ENCODE assay signal across 12 cellular contexts in the genomic region with DNA sequence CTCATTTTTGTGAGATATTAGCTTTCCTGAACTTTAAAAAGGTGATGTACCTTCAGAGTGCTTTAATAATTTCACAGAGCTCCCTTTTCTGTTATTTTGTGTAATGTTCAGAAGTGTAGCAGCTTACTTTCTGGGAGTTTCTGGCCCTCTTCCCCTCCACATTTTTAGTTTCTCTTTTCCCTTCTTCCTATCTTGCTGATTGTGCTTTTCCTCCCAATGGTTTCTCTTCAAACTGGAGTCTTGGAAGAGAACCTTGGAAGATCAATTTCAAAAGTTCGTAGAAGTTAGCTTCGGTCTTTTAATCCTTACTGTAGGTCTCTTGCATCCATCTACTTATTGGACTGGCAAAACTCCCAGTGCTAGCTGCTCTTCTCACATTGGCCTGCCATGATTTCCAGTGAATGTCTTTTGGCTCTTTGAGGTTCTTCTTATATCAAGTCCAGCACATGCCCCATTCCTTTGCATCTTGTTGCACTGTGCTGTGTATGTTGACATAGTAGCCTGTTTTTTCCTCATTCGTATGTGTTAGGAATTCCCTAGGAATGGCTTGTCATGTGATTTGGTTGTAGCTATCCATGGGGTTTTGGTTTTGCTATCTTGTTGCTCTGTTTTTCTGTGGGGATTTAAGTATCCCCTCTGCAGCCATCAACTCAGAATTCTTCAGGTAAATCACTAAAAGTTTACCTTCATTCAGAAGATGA. TPM values are rescaled to one million over a fixed set of nuclear protein-coding genes. Genes with fewer than 3 reads are reported as not detected.
DNase-seq lines count a peak whose midpoint lies in the region; ATAC-seq, FAIRE-seq and TF ChIP-seq lines count a peak whose summit lies in the region.
"Had no signal": no experiment of that assay in that cellular context is flagged by ENCODE, and none has a peak within 500 bp of the region (broad histone marks: within the 10 kb centered on the region; RNA-seq: fewer than 3 reads in every experiment).

No MANE protein-coding gene starts in this region.

- DNase-seq in HCEC 1CT = peak; percentile 15
- DNase-seq in brain microvascular endothelial cell = peak; percentile 2
- DNase-seq in mesothelial cell of epicardium (ENCODE audit: low spot score in 2 of 2, unreplicated experiment in 2 of 2) = no peak
- DNase-seq in HTR-8/SVneo (ENCODE audit: insufficient read length, low spot score) = no peak
- no peak for DNase-seq in NCI-H1436 treated with DMSO at 0.1 percent for 48 hours (lab: John Stamatoyannopoulos, UW)
- no peak for DNase-seq in BE2C
- DNase-seq: DMS53; MV-4-11; NCI-H82; stimulated activated CD4-positive, alpha-beta T cell treated with anti-CD3 and anti-CD28 coated beads, Interleukin-1b, Interleukin-23, amount 100 ng/mL, for 48 hours had no signal

- TF ChIP-seq CTCF in brain microvascular endothelial cell (IDR thresholded peaks at IDR 0.05; ENCODE audit: low read depth, low read length, missing control alignments) (no peak), mesothelial cell of epicardium (IDR thresholded peaks at IDR 0.05; ENCODE audit: unreplicated experiment) (no peak), BE2C (IDR thresholded peaks at IDR 0.05; ENCODE audit: low read depth, low read length) (no peak)

- H3K4me1 Mint-ChIP-seq in mesothelial cell of epicardium = peaks cover 30% of the 10 kb centered on the region

- in situ Hi-C loops in brain microvascular endothelial cell (cut with HindIII; ENCODE audit: low pct_ligation_motif_present, low sequenced_read_pairs) = no loop called here

- peaks cover 8% of the 10 kb centered on the region for H3K36me3 Mint-ChIP-seq in mesothelial cell of epicardium

- no peaks in the 10 kb centered on the region for H3K27me3 ChIP-seq in BLaER1 treated with 17β-estradiol and CSF1 and Interleukin-3, amounts not matched to agents 10 nM and 100 nM
- H3K27me3 ChIP-seq in brain microvascular endothelial cell (replicated peaks) (no peaks in the 10 kb centered on the region), BE2C (no peaks in the 10 kb centered on the region)

- peaks cover 12 to 70% (median 24%) of the 10 kb centered on the region in 10 experiments for H3K4me1 ChIP-seq in BLaER1 treated with 17β-estradiol and CSF1 and Interleukin-3, amounts not matched to agents 10 nM and 100 nM
- H3K4me1 ChIP-seq in BE2C = no peaks in the 10 kb centered on the region

- no peaks in the 10 kb centered on the region for H3K27me3 Mint-ChIP-seq in mesothelial cell of epicardium (ENCODE audit: low read depth)

- H4K20me1 ChIP-seq in BLaER1 treated with 17β-estradiol and CSF1 and Interleukin-3, amounts not matched to agents 10 nM and 100 nM = peaks cover 98 to 100% (median 100%) of the 10 kb centered on the region in 11 experiments

- H3K36me3 ChIP-seq in BLaER1 treated with 17β-estradiol and CSF1 and Interleukin-3, amounts not matched to agents 10 nM and 100 nM = peaks cover 50 to 100% (median 97%) of the 10 kb centered on the region in 11 experiments
- H3K36me3 ChIP-seq in brain microvascular endothelial cell (replicated peaks) (no peaks in the 10 kb centered on the region), BE2C (no peaks in the 10 kb centered on the region)

- H3K27ac Mint-ChIP-seq in mesothelial cell of epicardium = peak overlapping the region; percentile 68

- peaks cover 0 to 17% (median 8%) of the 10 kb centered on the region in 11 experiments; a peak in 8 of 22 replicates for H3K9me3 ChIP-seq in BLaER1 treated with 17β-estradiol and CSF1 and Interleukin-3, amounts not matched to agents 10 nM and 100 nM (replicated peaks in 1 of 11)
- no peaks in the 10 kb centered on the region for H3K9me3 ChIP-seq in BE2C

- no peak overlapping the region for H3K4me3 Mint-ChIP-seq in mesothelial cell of epicardium

- no peak for ATAC-seq in esophagus mucosa

- no peak overlapping the region for H3K9ac ChIP-seq in BLaER1 treated with 17β-estradiol and CSF1 and Interleukin-3, amounts not matched to agents 10 nM and 100 nM

- H3K4me2 ChIP-seq in BLaER1 treated with 17β-estradiol and CSF1 and Interleukin-3, amounts not matched to agents 10 nM and 100 nM = peak overlapping the region in 8 of 11 experiments; percentile 6 to 70 (median 27); a peak in 17 of 22 replicates

- peak overlapping the region in 2 of 11 experiments; percentile 1 to 17; a peak in 2 of 22 replicates for H3K27ac ChIP-seq in BLaER1 treated with 17β-estradiol and CSF1 and Interleukin-3, amounts not matched to agents 10 nM and 100 nM
- peak overlapping the region; percentile 10 for H3K27ac ChIP-seq in brain microvascular endothelial cell

- no peak overlapping the region for H3K4me3 ChIP-seq in BLaER1 treated with 17β-estradiol and CSF1 and Interleukin-3, amounts not matched to agents 10 nM and 100 nM
- no peak overlapping the region for H3K4me3 ChIP-seq in brain microvascular endothelial cell (ENCODE audit: low read depth, low read length)
- no peak overlapping the region for H3K4me3 ChIP-seq in BE2C (ENCODE audit: low read depth, low read length)

- no peak for FAIRE-seq in HTR-8/SVneo (lab: Jason Lieb, UNC)

- peaks cover 2% of the 10 kb centered on the region for H3K9me3 Mint-ChIP-seq in mesothelial cell of epicardium

RNA-seq across cellular contexts. Expression of a gene that starts 7.8 kb away (rescaled TPM):
- total RNA-seq in mesothelial cell of epicardium (70.0 to 70.5 TPM (median 70.3 TPM) in 3 replicates), esophagus mucosa (19.2 TPM)
- 15.1 TPM for polyA plus RNA-seq in BE2C (2012; ENCODE audit: insufficient read depth, insufficient read length, low read depth)

Comparison
In these comparisons a context has a peak if more than half of its experiments do, and no peak if none do; other contexts are left out.
1. DNase-seq: peak in HCEC 1CT (single experiment) and brain microvascular endothelial cell (single experiment); none in mesothelial cell of epicardium (0 of 2), HTR-8/SVneo (single experiment), NCI-H1436 treated with DMSO at 0.1 percent for 48 hours (single experiment) and BE2C (single experiment).